9 cellular contexts compared by ENCODE assay signal in the genomic region with DNA sequence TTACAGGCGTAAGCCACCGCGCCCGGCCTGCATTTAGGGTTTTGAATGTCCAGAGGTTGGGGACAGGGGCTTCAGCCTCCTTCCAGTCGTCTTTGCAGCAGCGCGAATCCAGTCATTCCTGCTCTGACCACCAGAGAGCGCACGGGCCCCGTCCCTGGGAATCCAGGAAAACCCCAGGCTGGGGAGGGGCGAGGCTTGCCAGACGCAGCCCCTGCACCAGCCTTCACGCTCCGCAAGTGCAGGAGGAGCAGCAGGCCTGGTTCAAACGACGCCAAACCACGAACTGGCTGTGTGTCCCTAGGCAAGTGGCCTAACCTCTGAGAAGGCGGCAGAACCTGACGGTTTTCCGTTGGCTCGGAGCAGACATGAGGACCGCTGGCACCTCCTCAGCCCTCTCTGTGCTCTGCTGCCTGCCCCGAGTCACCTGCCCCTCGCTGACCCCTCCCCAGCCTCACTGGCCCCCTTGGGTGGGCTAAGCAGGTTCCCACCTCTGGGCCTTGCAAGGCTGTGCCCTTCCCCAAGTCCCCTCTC. TPM values are rescaled to one million over a fixed set of nuclear protein-coding genes. Genes with fewer than 3 reads are reported as not detected.
DNase-seq lines count a peak whose midpoint lies in the region; ATAC-seq and TF ChIP-seq lines count a peak whose summit lies in the region.
"Had no signal": no experiment of that assay in that cellular context is flagged by ENCODE, and none has a peak within 500 bp of the region (broad histone marks: within the 10 kb centered on the region; RNA-seq: fewer than 3 reads in every experiment).

No MANE protein-coding gene starts in this region.

- in situ Hi-C loops in Panc1 (cut with HindIII; ENCODE audit: low pct_unique_long_range_greater_than_20kb, low sequenced_read_pairs): no loop called here

- no TSS peak for BruUV-seq in Panc1 (replicated peaks; lab: Mats Ljungman, UMichigan)

- TF ChIP-seq EP300 in neural cell (conservative IDR thresholded peaks at IDR 0.05; ENCODE audit: poor library complexity, severe bottlenecking): peak; percentile 31

- no peaks in the 10 kb centered on the region for H3K9me2 ChIP-seq in neural cell (ENCODE audit: insufficient read depth, low read length)

- no peaks in the 10 kb centered on the region for H3F3A ChIP-seq in neural cell (ENCODE audit: insufficient read depth, low read length, poor library complexity, severe bottlenecking)

- no peaks in the 10 kb centered on the region for H3K27me3 ChIP-seq in Panc1 (ENCODE audit: control insufficient read depth, insufficient read depth, low read length)
- H3K27me3 ChIP-seq in neural cell (ENCODE audit: insufficient read depth, low read depth, low read length): no peaks in the 10 kb centered on the region

- H3K36me3 ChIP-seq in Panc1 (ENCODE audit: control insufficient read depth, insufficient read depth, low read length): no peaks in the 10 kb centered on the region; the same call in 1 of the 2 replicates
- no peaks in the 10 kb centered on the region for H3K36me3 ChIP-seq in neural cell (ENCODE audit: insufficient read depth, low read length)

- intact Hi-C loops in Panc1 (cut with micrococcal nuclease; ENCODE audit: unreplicated experiment): no loop called here

- no peaks in the 10 kb centered on the region; the same call in 1 of the 2 replicates for H3K4me1 ChIP-seq in Panc1 (ENCODE audit: control insufficient read depth, insufficient read depth, low read length)

- CTCF ChIA-PET in Panc1 (lab: Charles Lee): interaction anchor here (0.6 to 0.7 kb wide), 4 partner anchors 15 to 750 kb away, joined by 3 to 8 read pairs (median 5); no protein-coding TSS in a partner anchor

- ATAC-seq in Panc1: peak; percentile 57
- ATAC-seq in stimulated activated naive CD8-positive, alpha-beta T cell treated with anti-CD3 and anti-CD28 coated beads, Interleukin-15, Interleukin-2, amounts not matched to agents 100 U/mL and 50 U/mL, for 24 hours: no peak
- ATAC-seq in GM21360 (IDR thresholded peaks at IDR 0.05; ENCODE audit: unreplicated experiment): no peak

- H2AFZ ChIP-seq in neural cell (ENCODE audit: low read depth, low read length): peak overlapping the region; percentile 24

- TF ChIP-seq CTCF in Panc1 (IDR thresholded peaks at IDR 0.05): peak; percentile 91
- peak; percentile 80 for TF ChIP-seq CTCF in fibroblast of pulmonary artery (IDR thresholded peaks at IDR 0.05; ENCODE audit: low read length, missing control alignments)
- TF ChIP-seq CTCF in neural cell (IDR thresholded peaks at IDR 0.05; ENCODE audit: poor library complexity, severe bottlenecking): peak; percentile 97

- peaks cover 11% of the 10 kb centered on the region for H4K20me1 ChIP-seq in neural cell (ENCODE audit: insufficient read depth)

- DNase-seq in COR-L47 (lab: John Stamatoyannopoulos, UW) (peak; percentile 87), Kasumi-1 (lab: John Stamatoyannopoulos, UW) (peak; percentile 82 to 87), Panc1 (ENCODE audit: low read depth, low spot score) (no peak), fibroblast of pulmonary artery (ENCODE audit: low read depth) (peak; percentile 79)
- peak; percentile 60 to 70 for DNase-seq in activated T-helper 1 cell treated with anti-CD3 and anti-CD28 coated beads, Interleukin-2, amount 50 U/mL, for 16 hours (ENCODE audit: low read depth in 1 of 2, low spot score in 1 of 2)
- peak; percentile 87 for DNase-seq in stimulated activated naive CD8-positive, alpha-beta T cell treated with anti-CD3 and anti-CD28 coated beads, Interleukin-15, Interleukin-2, amounts not matched to agents 100 U/mL and 50 U/mL, for 24 hours

- no peak overlapping the region for H3K4me2 ChIP-seq in neural cell (ENCODE audit: low read length)

- H3K4me3 ChIP-seq in Panc1 (ENCODE audit: low read depth in 2 of 2, low read length in 2 of 2) (peak overlapping the region in 1 of 2 experiments; percentile 36; a peak in 2 of 4 replicates), fibroblast of pulmonary artery (replicated peaks; ENCODE audit: low read depth, low read length) (no peak overlapping the region), neural cell (ENCODE audit: low read length) (no peak overlapping the region)
- H3K4me3 ChIP-seq: SK-N-MC had no signal

- peaks cover 28% of the 10 kb centered on the region for H3K79me2 ChIP-seq in neural cell (replicated peaks; ENCODE audit: insufficient read depth, low read length)

- H3K9ac ChIP-seq in neural cell (ENCODE audit: low read length): peak overlapping the region; percentile 16

- H3K9me3 ChIP-seq in Panc1 (ENCODE audit: control insufficient read depth, insufficient read depth, low read depth, low read length): no peaks in the 10 kb centered on the region
- no peaks in the 10 kb centered on the region for H3K9me3 ChIP-seq in neural cell (ENCODE audit: low read length)

- POLR2A ChIA-PET in Panc1 (lab: Charles Lee): no interaction called here

- peak; percentile 97 for TF ChIP-seq RAD21 in neural cell (conservative IDR thresholded peaks at IDR 0.05)

- H3K27ac ChIP-seq in Panc1 (ENCODE audit: low read length) (no peak overlapping the region; the same call in 1 of the 2 replicates), neural cell (ENCODE audit: low read length) (no peak overlapping the region)

TF ChIP-seq in neural cell, 6 proteins besides CTCF, POLR2A, EP300 and RAD21:
- TF ChIP-seq SMC3 (conservative IDR thresholded peaks at IDR 0.05; ENCODE audit: poor library complexity) (peak; percentile 98), EZH2 (IDR thresholded peaks at IDR 0.05; ENCODE audit: borderline replicate concordance, insufficient read depth, low read length, poor library complexity, severe bottlenecking) (no peak), TAF1 (IDR thresholded peaks at IDR 0.05; ENCODE audit: low read depth) (no peak), REST (IDR thresholded peaks at IDR 0.05; ENCODE audit: borderline replicate concordance) (no peak), MXI1 (conservative IDR thresholded peaks at IDR 0.05; ENCODE audit: poor library complexity, severe bottlenecking) (peak; percentile 38), POLR2AphosphoS5 (IDR thresholded peaks at IDR 0.05) (no peak)
TF ChIP-seq in neural cell: peak in this region for 2.

RNA-seq across cellular contexts. Expression of gene RNF126, which starts 2.0 kb away (rescaled TPM):
- 61.2 TPM for total RNA-seq in Panc1 (2021; ENCODE audit: unreplicated experiment)
- 80.4 TPM for polyA plus RNA-seq in Panc1 (2012; ENCODE audit: insufficient read length)
- 33.7 and 44.8 TPM in 2 replicates for polyA plus RNA-seq in neural cell
- polyA minus RNA-seq in neural cell: 29.2 and 31.7 TPM in 2 replicates

RNA-seq across cellular contexts. Expression of gene FSTL3, which starts 11.2 kb away (rescaled TPM):
- 32.5 TPM for total RNA-seq in Panc1 (2021; ENCODE audit: unreplicated experiment)
- polyA plus RNA-seq in Panc1 (2012; ENCODE audit: insufficient read length): 39.5 TPM
- polyA plus RNA-seq in neural cell: 3.1 and 6.6 TPM in 2 replicates
- polyA minus RNA-seq in neural cell: 5.0 and 6.6 TPM in 2 replicates

RNA-seq across cellular contexts. Expression of gene FGF22, which starts 25.3 kb away (rescaled TPM):
- 0.72 TPM for total RNA-seq in Panc1 (2021; ENCODE audit: unreplicated experiment)
- polyA plus RNA-seq in Panc1 (2012; ENCODE audit: insufficient read length): 0.48 TPM
- polyA plus RNA-seq in neural cell: 0.48 TPM in 1 of 2 replicates, not detected in the other
- not detected in 2 replicates for polyA minus RNA-seq in neural cell

RNA-seq across cellular contexts. Expression of gene PRSS57, which starts 30.3 kb away (rescaled TPM):
- total RNA-seq in Panc1 (2021; ENCODE audit: unreplicated experiment): not detected
- not detected for polyA plus RNA-seq in Panc1 (2012; ENCODE audit: insufficient read length)
- not detected in 2 replicates for polyA plus RNA-seq in neural cell
- not detected in 2 replicates for polyA minus RNA-seq in neural cell

RNA-seq across cellular contexts. Expression of gene POLRMT, which starts 31.6 kb away (rescaled TPM):
- 56.0 TPM for total RNA-seq in Panc1 (2021; ENCODE audit: unreplicated experiment)
- polyA plus RNA-seq in Panc1 (2012; ENCODE audit: insufficient read length): 68.0 TPM
- 28.3 TPM in 2 replicates for polyA plus RNA-seq in neural cell
- polyA minus RNA-seq in neural cell: 28.6 and 31.9 TPM in 2 replicates
